19 cellular contexts compared by ENCODE assay signal in the genomic region with DNA sequence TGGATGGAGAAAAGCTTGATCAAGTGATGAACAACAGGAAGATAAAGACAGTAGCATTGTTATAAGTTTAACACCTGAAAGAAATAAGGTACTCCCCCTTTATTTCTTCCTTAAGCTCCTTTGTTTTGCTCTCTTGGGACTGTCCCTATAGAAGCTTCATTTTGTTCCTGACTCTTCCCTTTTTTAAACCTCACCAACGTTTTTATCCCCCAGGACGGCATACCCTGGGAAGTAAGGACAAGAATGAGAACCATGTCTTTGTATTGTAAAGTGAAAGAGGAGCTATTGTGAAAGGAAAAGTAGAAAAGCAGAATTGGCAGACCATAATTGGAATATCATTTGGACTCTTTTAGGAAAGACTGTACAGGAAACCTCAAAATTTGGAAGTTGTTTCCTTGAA.
DNase-seq lines count a peak whose midpoint lies in the region; ATAC-seq, FAIRE-seq and TF ChIP-seq lines count a peak whose summit lies in the region.
"Had no signal": no experiment of that assay in that cellular context is flagged by ENCODE, and none has a peak within 500 bp of the region (broad histone marks: within the 10 kb centered on the region; RNA-seq: fewer than 3 reads in every experiment).

No MANE protein-coding gene starts in this region.

- FAIRE-seq in H1 (lab: Jason Lieb, UNC): peak; percentile 24
- FAIRE-seq: A549, D721Med, GM19239, H54, HTR-8/SVneo had no signal

- no peaks in the 10 kb centered on the region for H4K20me1 ChIP-seq in GM23338 (replicated peaks; ENCODE audit: insufficient read depth)
- H4K20me1 ChIP-seq in H1 (replicated peaks in 1 of 2; ENCODE audit: control insufficient read depth in 1 of 2, insufficient read depth in 2 of 2, low read length in 2 of 2): no peaks in the 10 kb centered on the region
- no peaks in the 10 kb centered on the region for H4K20me1 ChIP-seq in neural progenitor cell (ENCODE audit: low read depth)

- no peaks in the 10 kb centered on the region for H3K9me2 ChIP-seq in GM23338 (ENCODE audit: insufficient read depth)

- H3K9me3 Mint-ChIP-seq in GM23338 (no peaks in the 10 kb centered on the region), neural progenitor cell (no peaks in the 10 kb centered on the region)

- no peak overlapping the region for H2BK12ac ChIP-seq in H1 (ENCODE audit: low read depth, low read length)

- H3K27ac ChIP-seq in GM23338 (ENCODE audit: low read depth) (0 out of 2 replicates have a peak overlapping the region, but pooled peaks have one; percentile 8), HUES64 (ENCODE audit: low read depth, low read length) (peak overlapping the region; percentile 15; the same call in 1 of the 2 replicates), H1 (ENCODE audit: low read depth, low read length) (no peak overlapping the region), neural progenitor cell (peak overlapping the region; percentile 33)
- H3K27ac ChIP-seq: 22Rv1, A549, C4-2B had no signal

- H2BK20ac ChIP-seq in H1 (ENCODE audit: low read length): no peak overlapping the region

- no peak overlapping the region for H2AFZ ChIP-seq in GM23338
- H2AFZ ChIP-seq in H1 (ENCODE audit: low read length): no peak overlapping the region
- H2AFZ ChIP-seq in neural progenitor cell (replicated peaks): no peak overlapping the region

- POLR2A ChIA-PET in H1 (lab: Charles Lee; ENCODE audit: partially characterized antibody): interaction anchor here (0.6 kb wide), 1 partner anchor 29 kb away, joined by 3 read pairs; no protein-coding TSS in a partner anchor

- H3K27me3 Mint-ChIP-seq in GM23338 (ENCODE audit: insufficient read depth, low read depth, poor library complexity) (no peaks in the 10 kb centered on the region), neural progenitor cell (ENCODE audit: insufficient read depth, low read depth) (no peaks in the 10 kb centered on the region)
- H3K27me3 Mint-ChIP-seq: CD4-positive, alpha-beta T cell had no signal

- no peaks in the 10 kb centered on the region for H3K36me3 ChIP-seq in GM23338 (ENCODE audit: insufficient read depth)
- H3K36me3 ChIP-seq in HUES64 (ENCODE audit: insufficient read depth, low read length): no peaks in the 10 kb centered on the region
- H3K36me3 ChIP-seq in H1 (ENCODE audit: control insufficient read depth in 2 of 4, insufficient read depth in 4 of 4, low read length in 3 of 4): no peaks in the 10 kb centered on the region
- no peaks in the 10 kb centered on the region for H3K36me3 ChIP-seq in neural progenitor cell

- no peak overlapping the region for H3K9ac ChIP-seq in HUES64 (ENCODE audit: low read depth, low read length)
- H3K9ac ChIP-seq in H1 (replicated peaks in 1 of 4; ENCODE audit: extremely low read depth in 1 of 4, low read depth in 3 of 4, low read length in 3 of 4): no peak overlapping the region
- no peak overlapping the region for H3K9ac ChIP-seq in neural progenitor cell

- H3K4me2 ChIP-seq in GM23338 (peak overlapping the region; percentile 40), H1 (ENCODE audit: insufficient read depth in 1 of 2, low read depth in 2 of 2, low read length in 2 of 2) (peak overlapping the region in 1 of 2 experiments; percentile 13; a peak in 1 of 4 replicates), neural progenitor cell (peak overlapping the region; percentile 34)
- H3K4me2 ChIP-seq: A549 had no signal

- no peak overlapping the region for H2BK5ac ChIP-seq in H1 (ENCODE audit: low read depth, low read length)

- H3K4me1 ChIP-seq in GM23338 (ENCODE audit: insufficient read depth) (peaks cover 33% of the 10 kb centered on the region), HUES64 (ENCODE audit: insufficient read depth, low read length) (peaks cover 29% of the 10 kb centered on the region), H1 (replicated peaks in 1 of 4; ENCODE audit: control insufficient read depth in 3 of 4, insufficient read depth in 4 of 4, low read length in 3 of 4) (peaks cover 0 to 19% (median 4%) of the 10 kb centered on the region in 4 experiments; a peak in 4 of 7 replicates), neural progenitor cell (peaks cover 16% of the 10 kb centered on the region)
- H3K4me1 ChIP-seq: A549, Caco-2 had no signal

- no peak for TF ChIP-seq RAD21 in H1 (IDR thresholded peaks at IDR 0.05 in 1 of 2, conservative IDR thresholded peaks at IDR 0.05 in 1 of 2; ENCODE audit: low read depth in 2 of 2, low read length in 2 of 2)

- 22% methylated on average over 2 of the region's 2 CpGs for WGBS in HUES64
- 7% methylated on average over 2 of the region's 2 CpGs; no CpG with 5 or more reads in 1 of the 2 experiments for WGBS in H1 (ENCODE audit: extremely low coverage in 1 of 2, insufficient coverage in 1 of 2, insufficient read length in 1 of 2, insufficient replicate concordance in 2 of 2, low coverage in 1 of 2, low lambda C conversion rate in 2 of 2, missing lambda C conversion rate in 1 of 2), 2 experiments

- CTCF ChIA-PET in H1 (lab: Charles Lee; ENCODE audit: partially characterized antibody): interaction anchor here (0.5 to 1.1 kb wide), 4 partner anchors 10 to 1411 kb away, joined by 3 to 5 read pairs (median 3); no protein-coding TSS in a partner anchor

- H2BK120ac ChIP-seq in H1 (replicated peaks; ENCODE audit: low read depth, low read length): no peak overlapping the region

- no peak overlapping the region for H3K4me3 ChIP-seq in GM23338
- no peak overlapping the region for H3K4me3 ChIP-seq in HUES64 (ENCODE audit: low read length)
- H3K4me3 ChIP-seq in H1 (ENCODE audit: extremely low read depth in 1 of 4, insufficient read depth in 2 of 4, low read depth in 3 of 4, low read length in 4 of 4): peak overlapping the region in 1 of 4 experiments; percentile 18; a peak in 1 of 8 replicates
- no peak overlapping the region for H3K4me3 ChIP-seq in neural progenitor cell
- H3K4me3 ChIP-seq: A549 had no signal

- H3K79me2 ChIP-seq in GM23338 (replicated peaks; ENCODE audit: insufficient read depth) (no peaks in the 10 kb centered on the region), H1 (ENCODE audit: control insufficient read depth in 1 of 2, insufficient read depth in 2 of 2, low read length in 2 of 2) (no peaks in the 10 kb centered on the region), neural progenitor cell (ENCODE audit: low read depth) (no peaks in the 10 kb centered on the region)

- H3F3A ChIP-seq in GM23338 (replicated peaks; ENCODE audit: low read depth): no peaks in the 10 kb centered on the region
- H3F3A ChIP-seq in neural progenitor cell (ENCODE audit: low read depth): no peaks in the 10 kb centered on the region

- H3K14ac ChIP-seq in H1 (ENCODE audit: insufficient read length): no peak overlapping the region

- no peaks in the 10 kb centered on the region for H3K23me2 ChIP-seq in H1 (ENCODE audit: low read depth, low read length)

- DNase-seq in GM23338 (ENCODE audit: low spot score): peak; percentile 47
- DNase-seq in H1 (ENCODE audit: low read depth in 1 of 2, low spot score in 2 of 2): no peak
- peak; percentile 11 for DNase-seq in neural progenitor cell (ENCODE audit: low spot score)
- DNase-seq in NCI-H748 (lab: John Stamatoyannopoulos, UW; ENCODE audit: unreplicated experiment): no peak
- no peak for DNase-seq in activated CD4-positive, alpha-beta T cell treated with anti-CD3 and anti-CD28 coated beads for 4 hours
- DNase-seq: AML-193; Caco-2; CD4-positive, alpha-beta T cell; DMS79 treated with DMSO at 0.1 percent for 48 hours; GF-D8 had no signal

- H3K18ac ChIP-seq in H1 (ENCODE audit: extremely low read depth, low read length): no peak overlapping the region

- TF ChIP-seq CTCF in GM23338 (conservative IDR thresholded peaks at IDR 0.05; ENCODE audit: low read depth in 2 of 2) (no peak), H1 (IDR thresholded peaks at IDR 0.05; ENCODE audit: control extremely low read depth in 1 of 3, insufficient read depth in 1 of 3, low read depth in 1 of 3, low read length in 3 of 3) (no peak), neural progenitor cell (IDR thresholded peaks at IDR 0.05) (no peak)

- H3K23ac ChIP-seq in H1 (ENCODE audit: insufficient read length): no peak overlapping the region

- H2BK15ac ChIP-seq in H1 (ENCODE audit: low read length): no peak overlapping the region

- no peak for TF ChIP-seq EP300 in H1 (IDR thresholded peaks at IDR 0.05; ENCODE audit: borderline replicate concordance in 1 of 2, low read depth in 2 of 2, low read length in 2 of 2)

- no peak overlapping the region for H3K4ac ChIP-seq in H1 (replicated peaks; ENCODE audit: insufficient read length, low read depth, low read length)

- peak; percentile 95 for ATAC-seq in GM23338
- no peak for ATAC-seq in GM18858 (IDR thresholded peaks at IDR 0.05; ENCODE audit: unreplicated experiment)
- ATAC-seq: A549 had no signal

- H3K4me1 Mint-ChIP-seq in GM23338 (peaks cover 39% of the 10 kb centered on the region), neural progenitor cell (no peaks in the 10 kb centered on the region)

- TF ChIP-seq POLR2A in H1 (IDR thresholded peaks at IDR 0.05; ENCODE audit: control extremely low read depth in 1 of 2, low read depth in 2 of 2, low read length in 2 of 2): no peak

- H4K5ac ChIP-seq in H1 (ENCODE audit: insufficient read length, low read depth, low read length): no peak overlapping the region

- no peak overlapping the region for H2AK5ac ChIP-seq in H1 (ENCODE audit: low read depth, low read length)

- no peak overlapping the region for H4K8ac ChIP-seq in H1 (ENCODE audit: extremely low read depth, insufficient read depth, low read length)

- H3K4me3 Mint-ChIP-seq in GM23338 (no peak overlapping the region), neural progenitor cell (no peak overlapping the region)
- H3K4me3 Mint-ChIP-seq: CD4-positive, alpha-beta T cell had no signal

- H3K36me3 Mint-ChIP-seq in GM23338 (ENCODE audit: low read depth): no peaks in the 10 kb centered on the region; the same call in 2 of the 3 replicates
- H3K36me3 Mint-ChIP-seq in neural progenitor cell: no peaks in the 10 kb centered on the region

- H3K27ac Mint-ChIP-seq in GM23338 (peak overlapping the region; percentile 25; the same call in 1 of the 2 replicates), neural progenitor cell (no peak overlapping the region)
- H3K27ac Mint-ChIP-seq: CD4-positive, alpha-beta T cell had no signal

- H3K79me1 ChIP-seq in H1 (ENCODE audit: low read depth, low read length): no peaks in the 10 kb centered on the region

- no peak overlapping the region for H4K91ac ChIP-seq in H1 (replicated peaks; ENCODE audit: insufficient read length, low read length)

- H3K27me3 ChIP-seq in GM23338 (ENCODE audit: insufficient read depth): no peaks in the 10 kb centered on the region
- H3K27me3 ChIP-seq in HUES64 (ENCODE audit: insufficient read depth, low read length): no peaks in the 10 kb centered on the region
- no peaks in the 10 kb centered on the region for H3K27me3 ChIP-seq in H1 (replicated peaks in 1 of 4; ENCODE audit: control insufficient read depth in 3 of 4, extremely low read depth in 1 of 4, insufficient read depth in 3 of 4, low read length in 3 of 4)
- H3K27me3 ChIP-seq in neural progenitor cell: no peaks in the 10 kb centered on the region

- no peak overlapping the region for H3K56ac ChIP-seq in H1 (replicated peaks; ENCODE audit: insufficient read length, low read depth, low read length)

- no peaks in the 10 kb centered on the region for H3K9me3 ChIP-seq in HUES64 (ENCODE audit: insufficient read depth, low read depth, low read length)
- H3K9me3 ChIP-seq in H1 (ENCODE audit: insufficient read depth in 2 of 2, low read depth in 1 of 2, low read length in 1 of 2): no peaks in the 10 kb centered on the region
- H3K9me3 ChIP-seq in neural progenitor cell (ENCODE audit: low read depth): no peaks in the 10 kb centered on the region
- H3K9me3 ChIP-seq: A549, Caco-2 had no signal

Comparison
In these comparisons a context has a peak if more than half of its experiments do, and no peak if none do; other contexts are left out.
1. DNase-seq: peak in GM23338 (single experiment) and neural progenitor cell (single experiment); none in H1 (0 of 2), NCI-H748 (single experiment) and activated CD4-positive, alpha-beta T cell treated with anti-CD3 and anti-CD28 coated beads for 4 hours (0 of 2).